Comparison of ENCODE assay signal across 9 cellular contexts in genomic region chr20:36830791-36831691, GRCh38. TPM values are rescaled to one million over a fixed set of nuclear protein-coding genes. Genes with fewer than 3 reads are reported as not detected.
A peak's percentile ranks its signal among the peaks of the same experiment; 100 is the strongest.
DNase-seq lines count a peak whose midpoint lies in the region; ATAC-seq and TF ChIP-seq lines count a peak whose summit lies in the region.
"Had no signal": no experiment of that assay in that cellular context is flagged by ENCODE, and none has a peak within 500 bp of the region (broad histone marks: within the 10 kb centered on the region; RNA-seq: fewer than 3 reads in every experiment).

No MANE protein-coding gene starts in this region.

- no peak for DNase-seq in activated naive CD4-positive, alpha-beta T cell treated with anti-CD3 and anti-CD28 coated beads, Interleukin-2, amount 10 ng/mL, durations not matched to agents 7 days and 5 days
- no peak for DNase-seq in activated naive CD4-positive, alpha-beta T cell treated with anti-CD3 and anti-CD28 coated beads for 36 hours
- DNase-seq in dermis microvascular lymphatic vessel endothelial cell (ENCODE audit: low read depth in 2 of 2) (peak; percentile 60 to 85), midbrain (lab: John Stamatoyannopoulos, UW) (peak; percentile 66), vagina (ENCODE audit: extremely low spot score in 2 of 2) (no peak), endothelial cell (ENCODE audit: low spot score) (no peak), SW480 (ENCODE audit: low spot score) (no peak)

- TF ChIP-seq CTCF in vagina (IDR thresholded peaks at IDR 0.05) (peak in 2 of 3 experiments; percentile 6 to 42), endothelial cell (IDR thresholded peaks at IDR 0.05; ENCODE audit: unreplicated experiment) (no peak)

- no peaks in the 10 kb centered on the region for H3K27me3 ChIP-seq in vagina

- H3K9me3 Mint-ChIP-seq in activated naive CD4-positive, alpha-beta T cell treated with anti-CD3 and anti-CD28 coated beads, Interleukin-2, amount 10 ng/mL, durations not matched to agents 7 days and 5 days, result no peaks in the 10 kb centered on the region
- no peaks in the 10 kb centered on the region for H3K9me3 Mint-ChIP-seq in activated naive CD4-positive, alpha-beta T cell treated with anti-CD3 and anti-CD28 coated beads for 36 hours
- H3K9me3 Mint-ChIP-seq in endothelial cell (ENCODE audit: unreplicated experiment), result no peaks in the 10 kb centered on the region

- H3K4me1 Mint-ChIP-seq in activated naive CD4-positive, alpha-beta T cell treated with anti-CD3 and anti-CD28 coated beads, Interleukin-2, amount 10 ng/mL, durations not matched to agents 7 days and 5 days, result peaks cover 40% of the 10 kb centered on the region
- H3K4me1 Mint-ChIP-seq in activated naive CD4-positive, alpha-beta T cell treated with anti-CD3 and anti-CD28 coated beads for 36 hours (ENCODE audit: low read depth), result peaks cover 8% of the 10 kb centered on the region
- H3K4me1 Mint-ChIP-seq in endothelial cell (ENCODE audit: unreplicated experiment), result peaks cover 2% of the 10 kb centered on the region

- no peak for TF ChIP-seq POLR2A in vagina (IDR thresholded peaks at IDR 0.05)

- no peaks in the 10 kb centered on the region for H3K27me3 Mint-ChIP-seq in activated naive CD4-positive, alpha-beta T cell treated with anti-CD3 and anti-CD28 coated beads, Interleukin-2, amount 10 ng/mL, durations not matched to agents 7 days and 5 days
- no peaks in the 10 kb centered on the region for H3K27me3 Mint-ChIP-seq in activated naive CD4-positive, alpha-beta T cell treated with anti-CD3 and anti-CD28 coated beads for 36 hours (ENCODE audit: low read depth)
- peaks cover 4% of the 10 kb centered on the region for H3K27me3 Mint-ChIP-seq in endothelial cell (ENCODE audit: unreplicated experiment)
- H3K27me3 Mint-ChIP-seq: B cell had no signal

- H3K4me1 ChIP-seq in vagina, result peaks cover 57% of the 10 kb centered on the region

- no peaks in the 10 kb centered on the region for H3K36me3 Mint-ChIP-seq in activated naive CD4-positive, alpha-beta T cell treated with anti-CD3 and anti-CD28 coated beads, Interleukin-2, amount 10 ng/mL, durations not matched to agents 7 days and 5 days
- no peaks in the 10 kb centered on the region for H3K36me3 Mint-ChIP-seq in activated naive CD4-positive, alpha-beta T cell treated with anti-CD3 and anti-CD28 coated beads for 36 hours (ENCODE audit: low read depth)
- peaks cover 4% of the 10 kb centered on the region for H3K36me3 Mint-ChIP-seq in endothelial cell (ENCODE audit: low read depth, unreplicated experiment)

- intact Hi-C loops in activated naive CD4-positive, alpha-beta T cell treated with anti-CD3 and anti-CD28 coated beads for 36 hours (cut with micrococcal nuclease), result no loop called here
- intact Hi-C loops in vagina (cut with DNase I), result loop anchor here (5.0 kb wide), 1 partner anchor 59 kb away; the partner anchor contains the start of gene DSN1

- no peak overlapping the region for H3K4me3 Mint-ChIP-seq in activated naive CD4-positive, alpha-beta T cell treated with anti-CD3 and anti-CD28 coated beads, Interleukin-2, amount 10 ng/mL, durations not matched to agents 7 days and 5 days
- no peak overlapping the region for H3K4me3 Mint-ChIP-seq in activated naive CD4-positive, alpha-beta T cell treated with anti-CD3 and anti-CD28 coated beads for 36 hours
- no peak overlapping the region for H3K4me3 Mint-ChIP-seq in endothelial cell (ENCODE audit: unreplicated experiment)
- H3K4me3 Mint-ChIP-seq: B cell had no signal

- no peaks in the 10 kb centered on the region for H3K9me3 ChIP-seq in vagina

- H3K27ac ChIP-seq in vagina, result peak overlapping the region; percentile 91

- H3K27ac Mint-ChIP-seq in activated naive CD4-positive, alpha-beta T cell treated with anti-CD3 and anti-CD28 coated beads, Interleukin-2, amount 10 ng/mL, durations not matched to agents 7 days and 5 days, result peak overlapping the region; percentile 22
- H3K27ac Mint-ChIP-seq in activated naive CD4-positive, alpha-beta T cell treated with anti-CD3 and anti-CD28 coated beads for 36 hours, result no peak overlapping the region
- no peak overlapping the region for H3K27ac Mint-ChIP-seq in endothelial cell (ENCODE audit: unreplicated experiment)
- H3K27ac Mint-ChIP-seq: B cell had no signal

- ATAC-seq in activated CD4-positive, CD25-positive, alpha-beta regulatory T cell treated with anti-CD3 and anti-CD28 coated beads, Interleukin-2, amount 50 U/mL, for 24 hours, result no peak

- CTCF ChIA-PET in activated naive CD4-positive, alpha-beta T cell treated with anti-CD3 and anti-CD28 coated beads, Interleukin-2, amount 10 ng/mL, durations not matched to agents 7 days and 5 days (lab: Charles Lee), result interaction anchor here (0.6 to 3.5 kb wide), 4 partner anchors 11 to 54 kb away, joined by 3 to 20 read pairs (median 4); no protein-coding TSS in a partner anchor
- CTCF ChIA-PET in activated naive CD4-positive, alpha-beta T cell treated with anti-CD3 and anti-CD28 coated beads for 36 hours (lab: Charles Lee), result interaction anchor here (1.1 to 1.4 kb wide), 3 partner anchors 11 to 56 kb away, joined by 4 to 6 read pairs (median 4); no protein-coding TSS in a partner anchor

- no peak overlapping the region for H3K4me3 ChIP-seq in vagina

- H3K36me3 ChIP-seq in vagina, result peaks cover 0 to 20% of the 10 kb centered on the region in 2 donors

RNA-seq across cellular contexts. Expression of gene TLDC2, which starts 44.9 kb away (rescaled TPM):
- not detected for total RNA-seq in activated naive CD4-positive, alpha-beta T cell treated with anti-CD3 and anti-CD28 coated beads for 36 hours
- total RNA-seq in dermis microvascular lymphatic vessel endothelial cell, result 0.13 TPM in 2 replicates
- total RNA-seq in vagina, result 3.9 TPM
- total RNA-seq in endothelial cell (ENCODE audit: unreplicated experiment), result not detected
- total RNA-seq: B cell had no signal

RNA-seq across cellular contexts. Expression of gene DSN1, which starts 57.5 kb away (rescaled TPM):
- 10 to 100 TPM; 23.0 to 24.7 TPM for total RNA-seq in activated naive CD4-positive, alpha-beta T cell treated with anti-CD3 and anti-CD28 coated beads for 36 hours
- total RNA-seq in dermis microvascular lymphatic vessel endothelial cell, result 16.4 and 18.7 TPM in 2 replicates
- 4.7 TPM for total RNA-seq in vagina
- 12.8 TPM for total RNA-seq in endothelial cell (ENCODE audit: unreplicated experiment)

Comparison
In these comparisons a context has a peak if more than half of its experiments do, and no peak if none do; other contexts are left out.
1. DNase-seq: peak in dermis microvascular lymphatic vessel endothelial cell (2 of 2) and midbrain (single experiment); none in activated naive CD4-positive, alpha-beta T cell treated with anti-CD3 and anti-CD28 coated beads, Interleukin-2, amount 10 ng/mL, durations not matched to agents 7 days and 5 days (single experiment), activated naive CD4-positive, alpha-beta T cell treated with anti-CD3 and anti-CD28 coated beads for 36 hours (single experiment), vagina (0 of 2), endothelial cell (single experiment) and SW480 (single experiment).